In genomic region chr17:48137658-48138057, GRCh38 we compare ENCODE assay signal across 20 cellular contexts.
"Had no signal": no experiment of that assay in that cellular context is flagged by ENCODE, and none has a peak within 500 bp of the region (broad histone marks: within the 10 kb centered on the region; RNA-seq: fewer than 3 reads in every experiment).

No MANE protein-coding gene starts in this region.

- H3K27me3 ChIP-seq: adrenal gland, colonic mucosa, right atrium auricular region, spleen had no signal

- H3K9me3 ChIP-seq: adrenal gland, colonic mucosa, gastroesophageal sphincter, right atrium auricular region, spleen had no signal

- ATAC-seq: gastroesophageal sphincter had no signal

- H3K4me3 ChIP-seq: adrenal gland, colonic mucosa, gastroesophageal sphincter, right atrium auricular region, SK-N-MC, spleen had no signal

- H3K36me3 ChIP-seq: adrenal gland, colonic mucosa, gastroesophageal sphincter, right atrium auricular region had no signal

- H3K27ac ChIP-seq: adrenal gland, colonic mucosa, epithelial cell of prostate, gastroesophageal sphincter, right atrium auricular region, SK-N-MC, spleen, VCaP had no signal

- DNase-seq: activated CD4-positive, alpha-beta T cell treated with anti-CD3 and anti-CD28 coated beads, Interleukin-2, amount 50 U/mL, for 1 hour; activated effector memory CD4-positive, alpha-beta T cell treated with anti-CD3 and anti-CD28 coated beads, Interleukin-2, amount 50 U/mL, for 16 hours; activated T-cell treated with anti-CD3 and anti-CD28 coated beads for 4 hours; adrenal gland; caudate nucleus; colonic mucosa; effector CD8-positive, alpha-beta T cell; kidney glomerular epithelial cell; mesendoderm; posterior cingulate gyrus; spleen; stimulated activated CD4-positive, alpha-beta T cell treated with anti-CD3 and anti-CD28 coated beads, Interleukin-2, amount 100 ng/mL, for 24 hours; stimulated activated naive CD4-positive, alpha-beta T cell treated with Interleukin-2 at 50 U/mL for 16 hours; T-helper 1 cell; trophoblast cell had no signal

- H3K4me1 ChIP-seq: adrenal gland, colonic mucosa, gastroesophageal sphincter, right atrium auricular region had no signal
